Comparison of ENCODE assay signal across 16 cellular contexts in the genomic region with DNA sequence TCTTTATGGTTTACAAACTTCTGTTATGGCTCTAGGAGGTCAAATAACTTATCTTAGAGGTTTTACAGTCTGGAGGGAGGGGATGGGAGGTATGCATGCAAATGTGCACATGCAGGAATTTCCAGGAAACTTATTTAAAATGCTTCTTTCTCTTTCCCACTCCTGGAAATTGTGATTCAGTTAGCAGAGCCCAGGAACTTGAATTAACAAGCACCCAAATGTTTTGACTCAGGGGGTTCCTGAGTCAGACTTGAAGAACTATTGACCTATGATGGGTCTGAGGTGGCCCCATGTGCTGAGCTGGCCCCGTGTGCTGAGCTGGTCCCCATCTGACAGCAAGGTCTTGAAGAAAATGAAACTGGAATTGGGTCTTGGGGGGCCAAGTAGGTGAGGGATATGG.
A peak's percentile ranks its signal among the peaks of the same experiment; 100 is the strongest.
DNase-seq lines count a peak whose midpoint lies in the region; ATAC-seq and TF ChIP-seq lines count a peak whose summit lies in the region.
"Had no signal": no experiment of that assay in that cellular context is flagged by ENCODE, and none has a peak within 500 bp of the region (broad histone marks: within the 10 kb centered on the region; RNA-seq: fewer than 3 reads in every experiment).

No MANE protein-coding gene starts in this region.

- DNase-seq in AG10803 (ENCODE audit: low read depth) (peak; percentile 19), HFFc6 (no peak), astrocyte of the spinal cord (ENCODE audit: low read depth, low spot score) (peak; percentile 46), iris pigment epithelial cell (ENCODE audit: low read depth) (peak; percentile 31), tibial nerve (ENCODE audit: low spot score in 2 of 2) (no peak)
- DNase-seq: 8988T; CD4-positive, alpha-beta memory T cell; DMS79 treated with DMSO at 0.1 percent for 48 hours; Karpas-422; NCI-H1105 treated with DMSO at 0.1 percent for 48 hours; NCI-H1694 treated with DMSO at 0.1 percent for 48 hours; NCI-H226; NCI-H524 treated with DMSO at 0.1 percent for 48 hours had no signal

- H3K4me3 ChIP-seq in AG10803 (ENCODE audit: low read length) (no peak overlapping the region), astrocyte of the spinal cord (ENCODE audit: low read depth, low read length) (no peak overlapping the region), tibial nerve (no peak overlapping the region)

- WGBS in tibial nerve, 2 donors, result 70 to 74% methylated on average over 1 of the region's 1 CpG

- in situ Hi-C loops in astrocyte of the spinal cord (cut with HindIII; ENCODE audit: low sequenced_read_pairs), result no loop called here

- no peaks in the 10 kb centered on the region for H3K36me3 ChIP-seq in tibial nerve

- H3K27ac Mint-ChIP-seq in HFFc6, result peak overlapping the region; percentile 19; the same call in 1 of the 2 replicates
- H3K27ac Mint-ChIP-seq: CD4-positive, alpha-beta memory T cell had no signal

- no peak for TF ChIP-seq POLR2A in tibial nerve (IDR thresholded peaks at IDR 0.05)

- TF ChIP-seq EP300 in tibial nerve (IDR thresholded peaks at IDR 0.05), result no peak

- peaks cover 1% of the 10 kb centered on the region; the same call in 1 of the 2 replicates for H3K27me3 Mint-ChIP-seq in HFFc6 (ENCODE audit: insufficient read depth)
- H3K27me3 Mint-ChIP-seq: CD4-positive, alpha-beta memory T cell had no signal

- TF ChIP-seq CTCF in AG10803 (conservative IDR thresholded peaks at IDR 0.05; ENCODE audit: low read length) (no peak), HFFc6 (IDR thresholded peaks at IDR 0.05) (no peak), astrocyte of the spinal cord (IDR thresholded peaks at IDR 0.05; ENCODE audit: low read depth, low read length) (no peak), tibial nerve (IDR thresholded peaks at IDR 0.05) (no peak)

- no peak overlapping the region for H3K27ac ChIP-seq in tibial nerve

- no peaks in the 10 kb centered on the region for H3K9me3 ChIP-seq in tibial nerve

- H3K27me3 ChIP-seq in tibial nerve, result no peaks in the 10 kb centered on the region

- H3K4me3 Mint-ChIP-seq in HFFc6, result peak overlapping the region; percentile 7; the same call in 1 of the 2 replicates
- H3K4me3 Mint-ChIP-seq: CD4-positive, alpha-beta memory T cell had no signal

- no peaks in the 10 kb centered on the region for H3K9me3 Mint-ChIP-seq in HFFc6

- no peaks in the 10 kb centered on the region for H3K4me1 ChIP-seq in tibial nerve

- ATAC-seq in GM21528 (IDR thresholded peaks at IDR 0.05; ENCODE audit: low FRiP score, unreplicated experiment), result no peak
- ATAC-seq in GM19395 (IDR thresholded peaks at IDR 0.05; ENCODE audit: unreplicated experiment), result no peak
- no peak for ATAC-seq in GM21515 (IDR thresholded peaks at IDR 0.05; ENCODE audit: unreplicated experiment)

- peaks cover 69% of the 10 kb centered on the region for H3K4me1 Mint-ChIP-seq in HFFc6 (ENCODE audit: low read depth)
- H3K4me1 Mint-ChIP-seq: CD4-positive, alpha-beta memory T cell had no signal

- no peaks in the 10 kb centered on the region; the same call in 1 of the 2 replicates for H3K36me3 Mint-ChIP-seq in HFFc6 (ENCODE audit: low read depth)
- H3K36me3 Mint-ChIP-seq: CD4-positive, alpha-beta memory T cell had no signal

Comparison
In these comparisons a context has a peak if more than half of its experiments do, and no peak if none do; other contexts are left out.
1. DNase-seq: peak in AG10803 (single experiment), astrocyte of the spinal cord (single experiment) and iris pigment epithelial cell (single experiment); none in HFFc6 (single experiment) and tibial nerve (0 of 2).